Comparison of ENCODE assay signal across 1 cellular context in genomic region chr21:45016491-45017375, GRCh38.
TF ChIP-seq lines count a peak whose summit lies in the region.

No MANE protein-coding gene starts in this region.

TF ChIP-seq in H1, 55 proteins besides CTCF, POLR2A, EP300 and RAD21:
- TF ChIP-seq MAFK (IDR thresholded peaks at IDR 0.05; ENCODE audit: low read depth, low read length) (no peak), TAF7 (optimal IDR thresholded peaks at IDR 0.05; ENCODE audit: borderline replicate concordance, low read depth, low read length) (no peak), SP4 (IDR thresholded peaks at IDR 0.05; ENCODE audit: low read length) (no peak), TEAD4 (IDR thresholded peaks at IDR 0.05; ENCODE audit: low read depth, low read length) (no peak), EGR1 (IDR thresholded peaks at IDR 0.05; ENCODE audit: borderline replicate concordance, low read depth, low read length) (no peak), BRCA1 (IDR thresholded peaks at IDR 0.05; ENCODE audit: low read depth, low read length) (no peak), GABPA (IDR thresholded peaks at IDR 0.05; ENCODE audit: borderline replicate concordance, insufficient read depth, low read length) (no peak), RXRA (IDR thresholded peaks at IDR 0.05; ENCODE audit: insufficient read depth, low read depth, low read length) (no peak), CBX8 (IDR thresholded peaks at IDR 0.05; ENCODE audit: borderline replicate concordance, low read depth, low read length) (no peak), RBBP5 (IDR thresholded peaks at IDR 0.05; ENCODE audit: borderline replicate concordance, low read depth, low read length) (no peak), SIRT6 (IDR thresholded peaks at IDR 0.05; ENCODE audit: low read length) (no peak), CEBPB (IDR thresholded peaks at IDR 0.05; ENCODE audit: low read depth, low read length) (no peak)
- TF ChIP-seq, protein P1, sequence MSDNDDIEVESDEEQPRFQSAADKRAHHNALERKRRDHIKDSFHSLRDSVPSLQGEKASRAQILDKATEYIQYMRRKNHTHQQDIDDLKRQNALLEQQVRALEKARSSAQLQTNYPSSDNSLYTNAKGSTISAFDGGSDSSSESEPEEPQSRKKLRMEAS (IDR thresholded peaks at IDR 0.05), result no peak
- TF ChIP-seq, protein P2, sequence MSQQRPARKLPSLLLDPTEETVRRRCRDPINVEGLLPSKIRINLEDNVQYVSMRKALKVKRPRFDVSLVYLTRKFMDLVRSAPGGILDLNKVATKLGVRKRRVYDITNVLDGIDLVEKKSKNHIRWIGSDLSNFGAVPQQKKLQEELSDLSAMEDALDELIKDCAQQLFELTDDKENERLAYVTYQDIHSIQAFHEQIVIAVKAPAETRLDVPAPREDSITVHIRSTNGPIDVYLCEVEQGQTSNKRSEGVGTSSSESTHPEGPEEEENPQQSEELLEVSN (IDR thresholded peaks at IDR 0.05), result no peak
TF ChIP-seq in H1: peak in this region for 0.
